Comparison of ENCODE assay signal across 21 cellular contexts in genomic region chr1:112399456-112399855, GRCh38. TPM values are rescaled to one million over a fixed set of nuclear protein-coding genes. Genes with fewer than 3 reads are reported as not detected.
DNase-seq lines count a peak whose midpoint lies in the region; ATAC-seq and TF ChIP-seq lines count a peak whose summit lies in the region.
"Had no signal": no experiment of that assay in that cellular context is flagged by ENCODE, and none has a peak within 500 bp of the region (broad histone marks: within the 10 kb centered on the region; RNA-seq: fewer than 3 reads in every experiment).

No MANE protein-coding gene starts in this region.

- no peaks in the 10 kb centered on the region for H3K9me2 ChIP-seq in Loucy (replicated peaks; ENCODE audit: low read depth, low read length)

- H2BK120ac ChIP-seq in trophoblast cell (ENCODE audit: insufficient read depth, low read length, poor library complexity): no peak overlapping the region

- H4K91ac ChIP-seq in trophoblast cell (ENCODE audit: low read depth, low read length): no peak overlapping the region

- no peak overlapping the region for H3K14ac ChIP-seq in trophoblast cell (ENCODE audit: low read length)

- H2AFZ ChIP-seq in Loucy (ENCODE audit: low read length) (no peak overlapping the region), trophoblast cell (ENCODE audit: insufficient read depth, low read length, poor library complexity) (no peak overlapping the region)

- H3K36me3 ChIP-seq in Loucy (ENCODE audit: insufficient read depth, low read length) (no peaks in the 10 kb centered on the region), trophoblast cell (ENCODE audit: control insufficient read depth in 1 of 2, insufficient read depth in 2 of 2, low read length in 2 of 2) (peaks cover 0 to 3% of the 10 kb centered on the region in 2 experiments), HAP-1 (replicated peaks) (no peaks in the 10 kb centered on the region)
- H3K36me3 ChIP-seq: ascending aorta, right atrium auricular region had no signal

- H3K27me3 Mint-ChIP-seq in chondrocyte (ENCODE audit: low read depth): no peaks in the 10 kb centered on the region

- DNase-seq in chondrocyte (ENCODE audit: low spot score): no peak
- peak; percentile 30 to 62 for DNase-seq in trophoblast cell
- no peak for DNase-seq in effector CD4-positive, alpha-beta T cell
- no peak for DNase-seq in HAP-1 (ENCODE audit: low spot score in 2 of 2)
- DNase-seq: activated CD4-positive, alpha-beta T cell treated with anti-CD3 and anti-CD28 coated beads, Interleukin-2, amount 50 U/mL, for 48 hours; activated naive CD4-positive, alpha-beta T cell treated with anti-CD3 and anti-CD28 coated beads, Interleukin-2, amount 50 U/mL, for 16 hours; activated T-cell treated with anti-CD3 and anti-CD28 coated beads for 4 hours; cortex of kidney; erythroblast; mucosa of descending colon; NCI-H1694; NCI-H226; nucleus accumbens had no signal

- ATAC-seq in GM18511 (IDR thresholded peaks at IDR 0.05; ENCODE audit: unreplicated experiment) (peak; percentile 25), HG03135 (IDR thresholded peaks at IDR 0.05; ENCODE audit: unreplicated experiment) (no peak), HG02642 (IDR thresholded peaks at IDR 0.05; ENCODE audit: poor library complexity, unreplicated experiment) (no peak)
- ATAC-seq: left lobe of liver, mucosa of descending colon had no signal

- H3K79me1 ChIP-seq in trophoblast cell (ENCODE audit: low read length): peaks cover 17% of the 10 kb centered on the region

- no peaks in the 10 kb centered on the region for H4K20me1 ChIP-seq in Loucy (ENCODE audit: insufficient read depth, low read length, poor library complexity, severe bottlenecking)

- H3K4me3 ChIP-seq in Loucy (ENCODE audit: low read length, poor library complexity, severe bottlenecking) (peak overlapping the region; percentile 7), trophoblast cell (ENCODE audit: low read depth, low read length) (no peak overlapping the region), HAP-1 (no peak overlapping the region)
- H3K4me3 ChIP-seq: ascending aorta, mucosa of descending colon, right atrium auricular region had no signal

- H3K79me2 ChIP-seq in Loucy (ENCODE audit: insufficient read depth, low read length) (peaks cover 12% of the 10 kb centered on the region), trophoblast cell (ENCODE audit: control insufficient read depth, insufficient read depth, low read length, poor library complexity) (peaks cover 14% of the 10 kb centered on the region)

- H3K4me1 Mint-ChIP-seq in chondrocyte (ENCODE audit: low read depth): peaks cover 84% of the 10 kb centered on the region

- no peak overlapping the region for H4K12ac ChIP-seq in trophoblast cell (ENCODE audit: low read depth, low read length)

- H3K36me3 Mint-ChIP-seq in chondrocyte (ENCODE audit: low read depth): peaks cover 2% of the 10 kb centered on the region

- H3K9ac ChIP-seq in Loucy (ENCODE audit: low read depth, low read length, poor library complexity, severe bottlenecking) (no peak overlapping the region), trophoblast cell (ENCODE audit: low read length) (no peak overlapping the region)

- H3K18ac ChIP-seq in trophoblast cell (ENCODE audit: low read length): no peak overlapping the region

- H3F3A ChIP-seq in Loucy (ENCODE audit: low read depth): no peaks in the 10 kb centered on the region

- TF ChIP-seq CTCF in Loucy (conservative IDR thresholded peaks at IDR 0.05; ENCODE audit: low read length) (no peak), chondrocyte (IDR thresholded peaks at IDR 0.05) (no peak)

- no peak overlapping the region for H3K27ac ChIP-seq in trophoblast cell (ENCODE audit: low read depth, low read length)
- H3K27ac ChIP-seq: ascending aorta, right atrium auricular region had no signal

- H2BK12ac ChIP-seq in trophoblast cell (ENCODE audit: low read length): no peak overlapping the region

- H3K9me3 Mint-ChIP-seq in chondrocyte (ENCODE audit: low read depth): no peaks in the 10 kb centered on the region
- H3K9me3 Mint-ChIP-seq: stimulated activated naive CD8-positive, alpha-beta T cell treated with anti-CD3 and anti-CD28 coated beads, Interleukin-15, Interleukin-2, amounts not matched to agents 100 ng/mL and 50 ng/mL, for 24 hours had no signal

- H3K9me3 ChIP-seq in Loucy (ENCODE audit: insufficient read depth, low read depth, low read length): no peaks in the 10 kb centered on the region
- no peaks in the 10 kb centered on the region for H3K9me3 ChIP-seq in trophoblast cell (ENCODE audit: insufficient read depth, low read depth, low read length)
- H3K9me3 ChIP-seq in HAP-1: no peaks in the 10 kb centered on the region
- H3K9me3 ChIP-seq: ascending aorta, mucosa of descending colon, right atrium auricular region had no signal

- H3K23ac ChIP-seq in trophoblast cell (ENCODE audit: low read length): no peak overlapping the region

- no peak overlapping the region for H2AK5ac ChIP-seq in trophoblast cell (ENCODE audit: low read length)

- no peak overlapping the region for H4K8ac ChIP-seq in trophoblast cell (ENCODE audit: low read depth, low read length)

- H2BK5ac ChIP-seq in trophoblast cell (ENCODE audit: low read depth, low read length, poor library complexity): no peak overlapping the region

- in situ Hi-C loops in HAP-1 (cut with MboI; ENCODE audit: low sequenced_read_pairs): no loop called here

- peak overlapping the region; percentile 71 for H3K4ac ChIP-seq in trophoblast cell (ENCODE audit: low read depth, low read length)

- no CpG with 5 or more reads among the region's 4 CpGs for WGBS in trophoblast cell (ENCODE audit: extremely low coverage, insufficient coverage, insufficient read length)

- peak overlapping the region; percentile 62 for H3K27ac Mint-ChIP-seq in chondrocyte (ENCODE audit: unreplicated experiment)
- H3K27ac Mint-ChIP-seq: stimulated activated naive CD8-positive, alpha-beta T cell treated with anti-CD3 and anti-CD28 coated beads, Interleukin-15, Interleukin-2, amounts not matched to agents 100 ng/mL and 50 ng/mL, for 24 hours had no signal

- H3K4me2 ChIP-seq in Loucy (ENCODE audit: low read depth, low read length, poor library complexity, severe bottlenecking): peak overlapping the region; percentile 28
- H3K4me2 ChIP-seq in trophoblast cell (ENCODE audit: low read length): no peak overlapping the region

- H3K4me3 Mint-ChIP-seq in chondrocyte (ENCODE audit: unreplicated experiment): no peak overlapping the region
- H3K4me3 Mint-ChIP-seq: stimulated activated naive CD8-positive, alpha-beta T cell treated with anti-CD3 and anti-CD28 coated beads, Interleukin-15, Interleukin-2, amounts not matched to agents 100 ng/mL and 50 ng/mL, for 24 hours had no signal

- no peaks in the 10 kb centered on the region for H3K27me3 ChIP-seq in Loucy (ENCODE audit: insufficient read depth, low read length, poor library complexity, severe bottlenecking)
- no peaks in the 10 kb centered on the region for H3K27me3 ChIP-seq in trophoblast cell (ENCODE audit: insufficient read depth, low read length)
- H3K27me3 ChIP-seq in HAP-1 (ENCODE audit: low read depth): no peaks in the 10 kb centered on the region
- H3K27me3 ChIP-seq: ascending aorta, right atrium auricular region had no signal

- H3K4me1 ChIP-seq in Loucy (ENCODE audit: insufficient read depth, low read length, poor library complexity, severe bottlenecking) (peaks cover 41% of the 10 kb centered on the region), trophoblast cell (ENCODE audit: control insufficient read depth in 1 of 2, insufficient read depth in 2 of 2, low read length in 2 of 2) (peaks cover 2 to 14% of the 10 kb centered on the region in 2 experiments), HAP-1 (peaks cover 55% of the 10 kb centered on the region)

RNA-seq across cellular contexts. Expression of gene CTTNBP2NL, which starts 3.4 kb away (rescaled TPM):
- 52.2 to 58.7 TPM (median 52.4 TPM) in 3 replicates for total RNA-seq in chondrocyte
- polyA plus RNA-seq in trophoblast cell (2013): 20.2 and 20.9 TPM in 2 replicates

Comparison
In these comparisons a context has a peak if more than half of its experiments do, and no peak if none do; other contexts are left out.
1. DNase-seq: peak in trophoblast cell (2 of 2); none in chondrocyte (single experiment), effector CD4-positive, alpha-beta T cell (single experiment) and HAP-1 (0 of 2).